In the genomic region with DNA sequence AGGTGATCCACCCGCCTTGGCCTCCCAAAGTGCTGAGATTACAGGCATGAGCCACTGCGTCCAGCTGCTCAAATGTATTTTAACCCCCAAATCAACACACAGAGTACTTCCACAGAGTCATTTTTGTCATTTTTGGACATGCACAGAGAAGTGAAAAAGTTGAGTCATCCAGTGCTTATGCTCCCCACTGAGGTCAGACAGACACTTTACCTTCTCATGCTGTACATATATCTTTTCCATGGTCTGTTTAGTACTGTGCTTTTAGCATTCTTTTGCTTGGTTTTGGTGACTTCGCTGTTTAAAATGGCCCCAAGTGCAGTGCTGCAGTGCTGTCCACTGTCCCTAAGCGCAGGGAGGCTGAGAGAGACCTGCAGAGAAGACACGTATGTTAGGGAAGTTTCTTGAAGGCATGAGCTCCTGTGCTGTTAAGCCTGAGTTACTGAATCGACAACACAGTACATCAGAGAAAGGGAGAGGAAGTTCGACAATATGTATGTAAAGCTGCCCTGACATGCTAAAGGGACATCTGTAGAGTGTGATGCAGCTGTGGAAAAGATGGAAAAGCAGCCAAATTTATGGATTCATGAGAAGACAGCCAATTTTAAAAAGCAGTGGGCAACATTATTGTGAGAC, we compare ENCODE assay signal across 8 cellular contexts.
DNase-seq lines count a peak whose midpoint lies in the region; ATAC-seq and TF ChIP-seq lines count a peak whose summit lies in the region.
"Not testable (repeated sequence)": the region's sequence is repeated elsewhere in the genome, so short reads cannot be mapped to it uniquely, and the experiment has no call there.

No MANE protein-coding gene starts in this region.

- H3K4me3 Mint-ChIP-seq in T-helper 1 cell treated with Interleukin-12 subunit alpha and Interleukin-12 subunit beta and Interleukin-4 antibody, amounts not matched to agents 30 μg/mL and 1 μg/mL, for 36 hours = not testable (repeated sequence)
- H3K4me3 Mint-ChIP-seq in memory B cell = peak overlapping the region; percentile 40

- peak overlapping the region; percentile 8 for H3K27ac Mint-ChIP-seq in T-helper 1 cell treated with Interleukin-12 subunit alpha and Interleukin-12 subunit beta and Interleukin-4 antibody, amounts not matched to agents 30 μg/mL and 1 μg/mL, for 36 hours
- H3K27ac Mint-ChIP-seq in memory B cell = peak overlapping the region; percentile 77

- H3K36me3 Mint-ChIP-seq in T-helper 1 cell treated with Interleukin-12 subunit alpha and Interleukin-12 subunit beta and Interleukin-4 antibody, amounts not matched to agents 30 μg/mL and 1 μg/mL, for 36 hours (ENCODE audit: low read depth); memory B cell: not testable (repeated sequence)

- H3K27me3 Mint-ChIP-seq in T-helper 1 cell treated with Interleukin-12 subunit alpha and Interleukin-12 subunit beta and Interleukin-4 antibody, amounts not matched to agents 30 μg/mL and 1 μg/mL, for 36 hours (ENCODE audit: low read depth); memory B cell: not testable (repeated sequence)

- ATAC-seq in GM18867 (IDR thresholded peaks at IDR 0.05; ENCODE audit: unreplicated experiment) (peak; percentile 85), GM19468 (IDR thresholded peaks at IDR 0.05; ENCODE audit: extremely low read depth, unreplicated experiment) (peak; percentile 44), HG02588 (IDR thresholded peaks at IDR 0.05; ENCODE audit: unreplicated experiment) (peak; percentile 81), HG03064 (IDR thresholded peaks at IDR 0.05; ENCODE audit: low read depth, unreplicated experiment) (peak; percentile 77), HG03521 (IDR thresholded peaks at IDR 0.05; ENCODE audit: unreplicated experiment) (peak; percentile 81), memory B cell (ENCODE audit: low read depth) (peak; percentile 56)

- peak; percentile 41 for DNase-seq in GM10248 (ENCODE audit: extremely low spot score)
- not testable (repeated sequence) for DNase-seq in memory B cell (ENCODE audit: low spot score in 2 of 2)

- CTCF ChIA-PET in GM10248 (lab: Yijun Ruan, JAX) = not testable (repeated sequence)

- H3K4me1 Mint-ChIP-seq in T-helper 1 cell treated with Interleukin-12 subunit alpha and Interleukin-12 subunit beta and Interleukin-4 antibody, amounts not matched to agents 30 μg/mL and 1 μg/mL, for 36 hours (ENCODE audit: low read depth) = peaks cover 18% of the 10 kb centered on the region
- H3K4me1 Mint-ChIP-seq in memory B cell = peaks cover 30% of the 10 kb centered on the region

- POLR2A ChIA-PET in GM10248 (lab: Yijun Ruan, JAX) = not testable (repeated sequence)

- TF ChIP-seq CTCF in GM10248 (IDR thresholded peaks at IDR 0.05; ENCODE audit: control extremely low read depth, extremely low read depth, low read depth, missing control alignments) = not testable (repeated sequence)

- H3K9me3 Mint-ChIP-seq in T-helper 1 cell treated with Interleukin-12 subunit alpha and Interleukin-12 subunit beta and Interleukin-4 antibody, amounts not matched to agents 30 μg/mL and 1 μg/mL, for 36 hours; memory B cell: not testable (repeated sequence)
